8 cellular contexts compared by ENCODE assay signal in the genomic region with DNA sequence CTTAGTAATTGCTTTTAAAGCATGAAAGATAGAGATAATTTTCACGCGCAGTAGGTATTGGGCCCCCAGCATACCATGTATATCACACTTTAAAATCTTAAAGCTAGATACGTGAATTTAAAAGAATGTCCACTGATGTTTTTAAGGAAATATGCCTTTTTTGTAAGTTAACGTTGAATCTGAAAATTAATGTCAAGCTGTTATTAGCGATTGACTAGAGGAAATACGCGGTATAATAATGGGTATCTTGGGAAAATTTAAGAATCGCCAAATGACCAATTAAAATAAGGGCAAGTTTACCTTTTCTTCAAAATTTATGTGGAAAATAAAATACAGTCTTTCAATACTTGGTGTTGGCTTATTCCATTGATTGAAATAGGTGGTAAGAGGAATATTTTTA. TPM values are rescaled to one million over a fixed set of nuclear protein-coding genes. Genes with fewer than 3 reads are reported as not detected.
DNase-seq lines count a peak whose midpoint lies in the region; ATAC-seq and TF ChIP-seq lines count a peak whose summit lies in the region.

No MANE protein-coding gene starts in this region.

- TF ChIP-seq CTCF in astrocyte of the cerebellum (IDR thresholded peaks at IDR 0.05; ENCODE audit: low read depth, low read length, missing control alignments) (no peak), kidney epithelial cell (IDR thresholded peaks at IDR 0.05; ENCODE audit: insufficient read depth, low read length, poor library complexity, severe bottlenecking) (no peak), thyroid gland (IDR thresholded peaks at IDR 0.05) (no peak)

- H3K9me3 Mint-ChIP-seq in activated T-cell treated with anti-CD3 and anti-CD28 coated beads, Interleukin-2, amount 50 U/mL, for 24 hours: no peaks in the 10 kb centered on the region

- H3K9me3 ChIP-seq in thyroid gland: no peaks in the 10 kb centered on the region

- peaks cover 52% of the 10 kb centered on the region for H3K4me1 Mint-ChIP-seq in activated T-cell treated with anti-CD3 and anti-CD28 coated beads, Interleukin-2, amount 50 U/mL, for 24 hours (ENCODE audit: low read depth)

- H3K36me3 ChIP-seq in kidney epithelial cell (ENCODE audit: control insufficient read depth, insufficient read depth, low read length): peaks cover 1% of the 10 kb centered on the region
- H3K36me3 ChIP-seq in thyroid gland: peaks cover 10 to 27% of the 10 kb centered on the region in 2 donors

- intact Hi-C loops in thyroid gland (cut with DNase I): no loop called here

- DNase-seq in activated T-cell treated with anti-CD3 and anti-CD28 coated beads, Interleukin-2, amount 50 U/mL, for 24 hours: no peak
- no peak for DNase-seq in activated T-cell treated with anti-CD3 and anti-CD28 coated beads, Interleukin-2, amount 50 U/mL, for 1 hour
- DNase-seq in astrocyte of the cerebellum (ENCODE audit: low read depth): no peak
- DNase-seq in kidney epithelial cell (ENCODE audit: low read depth): no peak
- no peak for DNase-seq in thyroid gland

- peaks cover 16 to 39% of the 10 kb centered on the region in 2 donors for H3K4me1 ChIP-seq in thyroid gland

- H3K27me3 ChIP-seq in kidney epithelial cell (ENCODE audit: control insufficient read depth, insufficient read depth, low read length) (no peaks in the 10 kb centered on the region), thyroid gland (no peaks in the 10 kb centered on the region)

- peak overlapping the region; percentile 97 for H3K27ac Mint-ChIP-seq in activated T-cell treated with anti-CD3 and anti-CD28 coated beads, Interleukin-2, amount 50 U/mL, for 24 hours

- no peaks in the 10 kb centered on the region for H3K27me3 Mint-ChIP-seq in activated T-cell treated with anti-CD3 and anti-CD28 coated beads, Interleukin-2, amount 50 U/mL, for 24 hours

- ATAC-seq in GM19467 (IDR thresholded peaks at IDR 0.05; ENCODE audit: unreplicated experiment) (no peak), GM21367 (IDR thresholded peaks at IDR 0.05; ENCODE audit: unreplicated experiment) (no peak), HG02642 (IDR thresholded peaks at IDR 0.05; ENCODE audit: poor library complexity, unreplicated experiment) (no peak)

- WGBS in thyroid gland, 2 donors: 60 to 82% methylated on average over 8 of the region's 8 CpGs

- in situ Hi-C loops in astrocyte of the cerebellum (cut with HindIII; ENCODE audit: low sequenced_read_pairs): no loop called here

- H3K4me3 ChIP-seq in astrocyte of the cerebellum (ENCODE audit: low read depth, low read length) (peak overlapping the region; percentile 6), kidney epithelial cell (ENCODE audit: low read depth, low read length) (peak overlapping the region; percentile 92), thyroid gland (replicated peaks in 1 of 3) (no peak overlapping the region)

- peak overlapping the region; percentile 100 for H3K27ac ChIP-seq in thyroid gland

- no peak for TF ChIP-seq POLR2A in thyroid gland (IDR thresholded peaks at IDR 0.05)

- peak overlapping the region; percentile 96 for H3K4me3 Mint-ChIP-seq in activated T-cell treated with anti-CD3 and anti-CD28 coated beads, Interleukin-2, amount 50 U/mL, for 24 hours

- peaks cover 81% of the 10 kb centered on the region for H3K36me3 Mint-ChIP-seq in activated T-cell treated with anti-CD3 and anti-CD28 coated beads, Interleukin-2, amount 50 U/mL, for 24 hours (ENCODE audit: low read depth)

RNA-seq across cellular contexts. Expression of a gene that starts 13.3 kb away (rescaled TPM):
- 54.2 and 54.3 TPM in 2 replicates for total RNA-seq in kidney epithelial cell
- total RNA-seq in thyroid gland: 100 to 1,000 TPM; 149 to 299 (median 213) TPM

Comparison
In these comparisons a context has a peak if more than half of its experiments do, and no peak if none do; other contexts are left out.
1. H3K4me3 ChIP-seq: peak in astrocyte of the cerebellum (single experiment) and kidney epithelial cell (single experiment); none in thyroid gland (0 of 3).